ENCODE assay signal across 9 cellular contexts in genomic region chr20:34312024-34312460, GRCh38. TPM values are rescaled to one million over a fixed set of nuclear protein-coding genes. Genes with fewer than 3 reads are reported as not detected.
A peak's percentile ranks its signal among the peaks of the same experiment; 100 is the strongest.
DNase-seq lines count a peak whose midpoint lies in the region; ATAC-seq and TF ChIP-seq lines count a peak whose summit lies in the region.
"Had no signal": no experiment of that assay in that cellular context is flagged by ENCODE, and none has a peak within 500 bp of the region (broad histone marks: within the 10 kb centered on the region; RNA-seq: fewer than 3 reads in every experiment).

No MANE protein-coding gene starts in this region.

- H4K20me1 ChIP-seq in GM23248 (ENCODE audit: insufficient read depth) (no peaks in the 10 kb centered on the region), PC-9 (ENCODE audit: insufficient read depth) (no peaks in the 10 kb centered on the region)

- H3K9me3 Mint-ChIP-seq in progenitor cell of endocrine pancreas (ENCODE audit: low read depth) = no peaks in the 10 kb centered on the region
- no peaks in the 10 kb centered on the region for H3K9me3 Mint-ChIP-seq in activated naive CD4-positive, alpha-beta T cell treated with anti-CD3 and anti-CD28 coated beads, Interleukin-2, amount 10 ng/mL, durations not matched to agents 7 days and 5 days
- H3K9me3 Mint-ChIP-seq: activated CD4-positive, alpha-beta memory T cell treated with anti-CD3 and anti-CD28 coated beads for 36 hours had no signal

- intact Hi-C loops in PC-9 (cut with micrococcal nuclease; ENCODE audit: unreplicated experiment) = loop anchor here (1.0 to 5.0 kb wide), 4 partner anchors 110 to 393 kb away; partner anchors contain the start of gene TP53INP2
- intact Hi-C loops in left ventricle myocardium inferior (cut with micrococcal nuclease) = loop anchor here (10.0 kb wide), 1 partner anchor 163 kb away; no protein-coding TSS in a partner anchor

- ATAC-seq in GM21447 (IDR thresholded peaks at IDR 0.05; ENCODE audit: unreplicated experiment) = no peak

- no peaks in the 10 kb centered on the region for H3K36me3 Mint-ChIP-seq in progenitor cell of endocrine pancreas (ENCODE audit: insufficient read depth)
- H3K36me3 Mint-ChIP-seq in activated naive CD4-positive, alpha-beta T cell treated with anti-CD3 and anti-CD28 coated beads, Interleukin-2, amount 10 ng/mL, durations not matched to agents 7 days and 5 days = no peaks in the 10 kb centered on the region
- H3K36me3 Mint-ChIP-seq: activated CD4-positive, alpha-beta memory T cell treated with anti-CD3 and anti-CD28 coated beads for 36 hours had no signal

- peak; percentile 50 for DNase-seq in GM23248
- DNase-seq in PC-9 = no peak
- DNase-seq in left ventricle myocardium inferior = no peak
- DNase-seq in progenitor cell of endocrine pancreas (ENCODE audit: low spot score, unreplicated experiment) = no peak
- DNase-seq in activated naive CD4-positive, alpha-beta T cell treated with anti-CD3 and anti-CD28 coated beads, Interleukin-2, amount 10 ng/mL, durations not matched to agents 7 days and 5 days = no peak
- DNase-seq in NCI-H1694 (lab: John Stamatoyannopoulos, UW) = no peak
- no peak for DNase-seq in NCI-H187 treated with DMSO at 0.1 percent for 48 hours (lab: John Stamatoyannopoulos, UW)

- TF ChIP-seq CTCF in PC-9 (conservative IDR thresholded peaks at IDR 0.05) (no peak), left ventricle myocardium inferior (IDR thresholded peaks at IDR 0.05; ENCODE audit: borderline replicate concordance) (no peak), progenitor cell of endocrine pancreas (IDR thresholded peaks at IDR 0.05; ENCODE audit: unreplicated experiment) (no peak)

- H3K4me3 Mint-ChIP-seq in progenitor cell of endocrine pancreas (ENCODE audit: low read depth) = peak overlapping the region; percentile 42
- no peak overlapping the region for H3K4me3 Mint-ChIP-seq in activated naive CD4-positive, alpha-beta T cell treated with anti-CD3 and anti-CD28 coated beads, Interleukin-2, amount 10 ng/mL, durations not matched to agents 7 days and 5 days
- H3K4me3 Mint-ChIP-seq: activated CD4-positive, alpha-beta memory T cell treated with anti-CD3 and anti-CD28 coated beads for 36 hours had no signal

- H3K9me2 ChIP-seq in GM23248 (ENCODE audit: insufficient read depth) (no peaks in the 10 kb centered on the region), PC-9 (ENCODE audit: insufficient read depth) (no peaks in the 10 kb centered on the region)

- peaks cover 23% of the 10 kb centered on the region for H3K4me1 Mint-ChIP-seq in progenitor cell of endocrine pancreas (ENCODE audit: low read depth)
- H3K4me1 Mint-ChIP-seq in activated naive CD4-positive, alpha-beta T cell treated with anti-CD3 and anti-CD28 coated beads, Interleukin-2, amount 10 ng/mL, durations not matched to agents 7 days and 5 days = peaks cover 13% of the 10 kb centered on the region

- H3K27me3 Mint-ChIP-seq in progenitor cell of endocrine pancreas = no peaks in the 10 kb centered on the region
- H3K27me3 Mint-ChIP-seq in activated naive CD4-positive, alpha-beta T cell treated with anti-CD3 and anti-CD28 coated beads, Interleukin-2, amount 10 ng/mL, durations not matched to agents 7 days and 5 days = peaks cover 54% of the 10 kb centered on the region

- H3K79me2 ChIP-seq in GM23248 (ENCODE audit: insufficient read depth) (no peaks in the 10 kb centered on the region), PC-9 (ENCODE audit: low read depth) (0 out of 2 replicates have a peak, but pooled peaks cover 5% of the 10 kb centered on the region)

- H3K9me3 ChIP-seq in GM23248 (ENCODE audit: low read depth) = no peaks in the 10 kb centered on the region
- H3K9me3 ChIP-seq in PC-9 (ENCODE audit: insufficient read depth, low read depth) = no peaks in the 10 kb centered on the region
- H3K9me3 ChIP-seq in left ventricle myocardium inferior (replicated peaks) = no peaks in the 10 kb centered on the region

- H3K36me3 ChIP-seq in GM23248 (ENCODE audit: low read depth) (no peaks in the 10 kb centered on the region), PC-9 (ENCODE audit: low read depth) (no peaks in the 10 kb centered on the region), left ventricle myocardium inferior (no peaks in the 10 kb centered on the region)

- no peaks in the 10 kb centered on the region for H3K27me3 ChIP-seq in GM23248 (replicated peaks; ENCODE audit: insufficient read depth)
- no peaks in the 10 kb centered on the region for H3K27me3 ChIP-seq in PC-9 (ENCODE audit: insufficient read depth, low read depth)
- peaks cover 14% of the 10 kb centered on the region for H3K27me3 ChIP-seq in left ventricle myocardium inferior (ENCODE audit: low read depth)

- CTCF ChIA-PET in PC-9 (lab: Charles Lee) = interaction anchor here (0.6 to 2.7 kb wide), 22 partner anchors 24 to 458 kb away, joined by 3 to 24 read pairs (median 5); partner anchors contain the start of gene ITCH
- CTCF ChIA-PET in activated naive CD4-positive, alpha-beta T cell treated with anti-CD3 and anti-CD28 coated beads, Interleukin-2, amount 10 ng/mL, durations not matched to agents 7 days and 5 days (lab: Charles Lee) = interaction anchor here (0.5 to 5.6 kb wide), 73 partner anchors 11 to 562 kb away, joined by 3 to 142 read pairs (median 4); partner anchors contain the start of genes ASIP, DYNLRB1, ITCH and MAP1LC3A

- peak overlapping the region; percentile 84 for H3K27ac Mint-ChIP-seq in progenitor cell of endocrine pancreas
- H3K27ac Mint-ChIP-seq in activated naive CD4-positive, alpha-beta T cell treated with anti-CD3 and anti-CD28 coated beads, Interleukin-2, amount 10 ng/mL, durations not matched to agents 7 days and 5 days = no peak overlapping the region
- H3K27ac Mint-ChIP-seq: activated CD4-positive, alpha-beta memory T cell treated with anti-CD3 and anti-CD28 coated beads for 36 hours had no signal

- H3K4me3 ChIP-seq in GM23248 = peak overlapping the region; percentile 56
- H3K4me3 ChIP-seq in PC-9 = no peak overlapping the region
- H3K4me3 ChIP-seq in left ventricle myocardium inferior = peak overlapping the region; percentile 50

- H3F3A ChIP-seq in GM23248 (ENCODE audit: insufficient read depth) (peaks cover 13% of the 10 kb centered on the region), PC-9 (ENCODE audit: insufficient read depth, low read depth) (peaks cover 37% of the 10 kb centered on the region)

- H3K9ac ChIP-seq in GM23248 = 0 out of 2 replicates have a peak overlapping the region, but pooled peaks have one; percentile 30

- H3K27ac ChIP-seq in GM23248 = no peak overlapping the region
- H3K27ac ChIP-seq in PC-9 = no peak overlapping the region
- H3K27ac ChIP-seq in left ventricle myocardium inferior (replicated peaks) = no peak overlapping the region

- H2AFZ ChIP-seq in GM23248 (peak overlapping the region; percentile 81), PC-9 (no peak overlapping the region)

- BruUV-seq in PC-9 (replicated peaks; lab: Mats Ljungman, UMichigan) = no TSS peak

- H3K4me2 ChIP-seq in GM23248 (ENCODE audit: unreplicated experiment) (peak overlapping the region; percentile 69), PC-9 (peak overlapping the region; percentile 60)

- peaks cover 11% of the 10 kb centered on the region for H3K4me1 ChIP-seq in GM23248 (ENCODE audit: insufficient read depth)
- peaks cover 50% of the 10 kb centered on the region for H3K4me1 ChIP-seq in PC-9 (replicated peaks; ENCODE audit: insufficient read depth)
- peaks cover 20% of the 10 kb centered on the region for H3K4me1 ChIP-seq in left ventricle myocardium inferior

- POLR2A ChIA-PET in PC-9 (lab: Charles Lee; ENCODE audit: unreplicated experiment) = interaction anchor here (0.5 to 0.6 kb wide), 3 partner anchors 112 to 405 kb away, joined by 3 to 5 read pairs (median 4); no protein-coding TSS in a partner anchor

- WGBS in GM23248 (ENCODE audit: low coverage in 1 of 2, low lambda C conversion rate in 2 of 2, missing lambda C conversion rate in 2 of 2), 2 experiments = 4 to 6% methylated on average over 11 of the region's 11 CpGs

- in situ Hi-C loops in GM23248 (cut with MboI) = loop anchor here (25.0 kb wide), 1 partner anchor 400 kb away; the partner anchor contains the start of gene TP53INP2

RNA-seq across cellular contexts. Expression of gene AHCY, which starts 8.9 kb away (rescaled TPM):
- 82.6 and 115 TPM in 2 replicates for total RNA-seq in GM23248 (2014; rRNA removed; shearing (Covaris generic))
- polyA plus RNA-seq in GM23248 (2016; fragmentation: Nextera tagmentation; extraction: Ambion mirVana) = 53.7 and 53.8 TPM in 2 replicates
- 247 and 273 TPM in 2 replicates for total RNA-seq in PC-9 (2021)
- 66.2 TPM for total RNA-seq in left ventricle myocardium inferior
- total RNA-seq in progenitor cell of endocrine pancreas = 328 and 329 TPM in 2 replicates

RNA-seq across cellular contexts. Expression of gene ITCH, which starts 51.0 kb away (rescaled TPM):
- total RNA-seq in GM23248 (2014; rRNA removed; shearing (Covaris generic)) = 47.7 and 50.0 TPM in 2 replicates
- polyA plus RNA-seq in GM23248 (2016; fragmentation: Nextera tagmentation; extraction: Ambion mirVana) = 28.5 and 31.0 TPM in 2 replicates
- total RNA-seq in PC-9 (2021) = 91.6 and 144 TPM in 2 replicates
- total RNA-seq in left ventricle myocardium inferior = 40.1 TPM
- 83.9 and 85.5 TPM in 2 replicates for total RNA-seq in progenitor cell of endocrine pancreas
